In genomic region chr13:33723772-33724435, GRCh38 we compare ENCODE assay signal across 8 cellular contexts.
A peak's percentile ranks its signal among the peaks of the same experiment; 100 is the strongest.
DNase-seq lines count a peak whose midpoint lies in the region; ATAC-seq and TF ChIP-seq lines count a peak whose summit lies in the region.

No MANE protein-coding gene starts in this region.

- peak overlapping the region; percentile 60 for H3K4me3 Mint-ChIP-seq in T-helper 2 cell treated with Interferon-gamma antibody and Interleukin-4, amounts not matched to agents 5 μg/mL and 100 μg/mL, for 36 hours

- DNase-seq in SIG-M5 treated with dmso at 0.1 percent for 504 hours (lab: John Stamatoyannopoulos, UW; ENCODE audit: unreplicated experiment) = peak; percentile 77
- no peak for DNase-seq in SIG-M5 (lab: John Stamatoyannopoulos, UW)
- DNase-seq in NCI-H187 (lab: John Stamatoyannopoulos, UW) = peak; percentile 10 to 19
- peak; percentile 62 for DNase-seq in T-helper 2 cell treated with Interferon-gamma antibody and Interleukin-4, amounts not matched to agents 5 μg/mL and 100 μg/mL, for 36 hours (ENCODE audit: low spot score)
- peak in 54 of 58 donors; percentile 3 to 87 (median 53) for DNase-seq in anterior cingulate cortex (lab: John Stamatoyannopoulos, UW)
- DNase-seq in right atrium auricular region (ENCODE audit: low spot score) = peak; percentile 90
- DNase-seq in retina = peak; percentile 84

- peak overlapping the region; percentile 82 for H3K27ac Mint-ChIP-seq in T-helper 2 cell treated with Interferon-gamma antibody and Interleukin-4, amounts not matched to agents 5 μg/mL and 100 μg/mL, for 36 hours

- H3K36me3 ChIP-seq in right atrium auricular region = no peaks in the 10 kb centered on the region

- peaks cover 34% of the 10 kb centered on the region for H3K4me1 Mint-ChIP-seq in T-helper 2 cell treated with Interferon-gamma antibody and Interleukin-4, amounts not matched to agents 5 μg/mL and 100 μg/mL, for 36 hours (ENCODE audit: low read depth)

- H3K36me3 Mint-ChIP-seq in T-helper 2 cell treated with Interferon-gamma antibody and Interleukin-4, amounts not matched to agents 5 μg/mL and 100 μg/mL, for 36 hours (ENCODE audit: low read depth) = no peaks in the 10 kb centered on the region

- peak; percentile 64 for ATAC-seq in HG02885 (IDR thresholded peaks at IDR 0.05; ENCODE audit: poor library complexity, unreplicated experiment)

- H3K9me3 Mint-ChIP-seq in T-helper 2 cell treated with Interferon-gamma antibody and Interleukin-4, amounts not matched to agents 5 μg/mL and 100 μg/mL, for 36 hours = no peaks in the 10 kb centered on the region

- peak overlapping the region; percentile 68 to 75 for H3K27ac ChIP-seq in right atrium auricular region

- peaks cover 0 to 42% of the 10 kb centered on the region in 2 donors for H3K4me1 ChIP-seq in right atrium auricular region

- H3K4me3 ChIP-seq in right atrium auricular region = no peak overlapping the region

- no peaks in the 10 kb centered on the region for H3K27me3 ChIP-seq in right atrium auricular region

- no peaks in the 10 kb centered on the region for H3K27me3 Mint-ChIP-seq in T-helper 2 cell treated with Interferon-gamma antibody and Interleukin-4, amounts not matched to agents 5 μg/mL and 100 μg/mL, for 36 hours (ENCODE audit: low read depth)

- peak; percentile 66 to 83 for TF ChIP-seq CTCF in right atrium auricular region (IDR thresholded peaks at IDR 0.05)

- peaks cover 0 to 9% of the 10 kb centered on the region in 2 donors for H3K9me3 ChIP-seq in right atrium auricular region
